Comparison of ENCODE assay signal across 32 cellular contexts in genomic region chr15:58141894-58142293, GRCh38. TPM values are rescaled to one million over a fixed set of nuclear protein-coding genes. Genes with fewer than 3 reads are reported as not detected.
"Had no signal": no experiment of that assay in that cellular context is flagged by ENCODE, and none has a peak within 500 bp of the region (broad histone marks: within the 10 kb centered on the region; RNA-seq: fewer than 3 reads in every experiment).

No MANE protein-coding gene starts in this region.

- H3K36me3 Mint-ChIP-seq: activated naive CD4-positive, alpha-beta T cell treated with anti-CD3 and anti-CD28 coated beads, Interleukin-2, amount 50 U/mL, for 72 hours had no signal

- DNase-seq: activated CD4-positive, alpha-beta T cell treated with anti-CD3 and anti-CD28 coated beads, Interleukin-2, amount 10 ng/mL, durations not matched to agents 24 days and 14 days; activated CD4-positive, alpha-beta T cell treated with anti-CD3 and anti-CD28 coated beads, Interleukin-2, amount 50 U/mL, for 48 hours; activated CD4-positive, CD25-positive, alpha-beta regulatory T cell; activated CD8-positive, alpha-beta T cell treated with anti-CD3 and anti-CD28 coated beads, Interleukin-2, amount 10 ng/mL, durations not matched to agents 7 days and 5 days; activated gamma-delta T cell treated with Interleukin-2 at 50 U/mL for 16 hours; activated naive CD4-positive, alpha-beta T cell treated with anti-CD3 and anti-CD28 coated beads for 36 hours; activated T-cell treated with anti-CD3 and anti-CD28 coated beads, Interleukin-2, amount 50 U/mL, for 24 hours; adrenal gland; MM.1S; MV-4-11; NCI-H1092; NCI-H1436 treated with DMSO at 0.1 percent for 48 hours; NCI-H1694 treated with DMSO at 0.1 percent for 48 hours; NCI-H2029; NCI-H345; NCI-H524 treated with DMSO at 0.1 percent for 48 hours; NCI-H748 treated with DMSO at 0.1 percent for 48 hours; NK-92 treated with Interleukin-12 subunit alpha and Interleukin-12 subunit beta, amount 100 ng/mL, for 24 hours; Right ventricle myocardium superior; T1000; WERI-Rb-1 had no signal

- H3K4me1 Mint-ChIP-seq: activated CD4-positive, alpha-beta T cell treated with anti-CD3 and anti-CD28 coated beads, Interleukin-2, amount 10 ng/mL, durations not matched to agents 24 days and 14 days had no signal

- H3K27ac Mint-ChIP-seq: activated CD4-positive, alpha-beta T cell treated with anti-CD3 and anti-CD28 coated beads, Interleukin-2, amount 10 ng/mL, durations not matched to agents 24 days and 14 days; activated CD8-positive, alpha-beta T cell treated with anti-CD3 and anti-CD28 coated beads, Interleukin-2, amount 10 ng/mL, durations not matched to agents 7 days and 5 days; activated naive CD4-positive, alpha-beta T cell treated with anti-CD3 and anti-CD28 coated beads for 36 hours; activated T-cell treated with anti-CD3 and anti-CD28 coated beads, Interleukin-2, amount 50 U/mL, for 24 hours; activated T-helper 2 cell treated with anti-CD3 and anti-CD28 coated beads, Interferon-gamma antibody, Interleukin-2, Interleukin-4, amounts not matched to agents 10 μg/mL and 5 μg/mL and 100 μg/mL, durations not matched to agents 14 hours and 24 hours and 36 hours had no signal

- H3K27me3 ChIP-seq: adrenal gland, body of pancreas, breast epithelium had no signal

- H3K4me3 ChIP-seq: adrenal gland, body of pancreas, breast epithelium had no signal

- H3K9me3 ChIP-seq: adrenal gland, body of pancreas, breast epithelium had no signal

- H3K9me3 Mint-ChIP-seq: activated CD4-positive, alpha-beta T cell treated with anti-CD3 and anti-CD28 coated beads, Interleukin-2, amount 10 ng/mL, durations not matched to agents 24 days and 14 days; activated naive CD4-positive, alpha-beta T cell treated with anti-CD3 and anti-CD28 coated beads for 36 hours; activated naive CD4-positive, alpha-beta T cell treated with anti-CD3 and anti-CD28 coated beads, Interleukin-2, amount 50 U/mL, for 72 hours; activated T-cell treated with anti-CD3 and anti-CD28 coated beads, Interleukin-2, amount 50 U/mL, for 24 hours; activated T-helper 2 cell treated with anti-CD3 and anti-CD28 coated beads, Interferon-gamma antibody, Interleukin-2, Interleukin-4, amounts not matched to agents 10 μg/mL and 5 μg/mL and 100 μg/mL, durations not matched to agents 14 hours and 24 hours and 36 hours had no signal

- H3K4me2 ChIP-seq: KMS-11 had no signal

- H3K4me3 Mint-ChIP-seq: activated CD4-positive, alpha-beta T cell treated with anti-CD3 and anti-CD28 coated beads, Interleukin-2, amount 10 ng/mL, durations not matched to agents 24 days and 14 days; activated CD8-positive, alpha-beta T cell treated with anti-CD3 and anti-CD28 coated beads, Interleukin-2, amount 10 ng/mL, durations not matched to agents 7 days and 5 days; activated naive CD4-positive, alpha-beta T cell treated with anti-CD3 and anti-CD28 coated beads for 36 hours; activated T-cell treated with anti-CD3 and anti-CD28 coated beads, Interleukin-2, amount 50 U/mL, for 24 hours had no signal

- ATAC-seq: activated CD8-positive, alpha-beta T cell treated with anti-CD3 and anti-CD28 coated beads, Interleukin-2, amount 10 ng/mL, durations not matched to agents 7 days and 5 days; activated naive CD4-positive, alpha-beta T cell treated with anti-CD3 and anti-CD28 coated beads, Interleukin-2, amount 50 U/mL, for 72 hours; body of pancreas had no signal

- H3K27ac ChIP-seq: adrenal gland, body of pancreas, breast epithelium, KMS-11, WERI-Rb-1 had no signal

- H3K36me3 ChIP-seq: adrenal gland, breast epithelium, WERI-Rb-1 had no signal

- H3K4me1 ChIP-seq: adrenal gland, body of pancreas, breast epithelium had no signal

RNA-seq across cellular contexts. Expression of gene AQP9, which starts 3.7 kb away (rescaled TPM):
- total RNA-seq: activated CD8-positive, alpha-beta T cell treated with anti-CD3 and anti-CD28 coated beads, Interleukin-2, amount 10 ng/mL, durations not matched to agents 7 days and 5 days; activated naive CD4-positive, alpha-beta T cell treated with anti-CD3 and anti-CD28 coated beads for 36 hours; activated naive CD4-positive, alpha-beta T cell treated with anti-CD3 and anti-CD28 coated beads, Interleukin-2, amount 50 U/mL, for 72 hours; astrocyte; LHCN-M2; NCI-H460; OCI-LY7; T-helper 1 cell treated with Interleukin-12 subunit alpha and Interleukin-12 subunit beta and Interleukin-4 antibody, amounts not matched to agents 30 ng/mL and 1 ng/mL, for 36 hours; T-helper 2 cell treated with Interferon-gamma antibody and Interleukin-4, amounts not matched to agents 100 ng/mL and 5 ng/mL, for 36 hours had no signal
